ENCODE assay signal across 14 cellular contexts in genomic region chrX:17500145-17500579, GRCh38.
DNase-seq lines count a peak whose midpoint lies in the region; ATAC-seq and TF ChIP-seq lines count a peak whose summit lies in the region.
"Had no signal": no experiment of that assay in that cellular context is flagged by ENCODE, and none has a peak within 500 bp of the region (broad histone marks: within the 10 kb centered on the region; RNA-seq: fewer than 3 reads in every experiment).

No MANE protein-coding gene starts in this region.

- no peak for TF ChIP-seq CTCF in fibroblast of pulmonary artery (IDR thresholded peaks at IDR 0.05; ENCODE audit: low read length, missing control alignments)
- TF ChIP-seq CTCF in retinal pigment epithelial cell (conservative IDR thresholded peaks at IDR 0.05; ENCODE audit: low read depth, low read length) = no peak

- DNase-seq in GM03348 (ENCODE audit: low spot score) (peak; percentile 29), NCI-H2196 treated with DMSO at 0.1 percent for 48 hours (lab: John Stamatoyannopoulos, UW; ENCODE audit: unreplicated experiment) (peak; percentile 3), fibroblast of pulmonary artery (ENCODE audit: low read depth) (peak; percentile 52), retinal pigment epithelial cell (ENCODE audit: low read depth) (peak; percentile 18), NCI-H1105 (lab: John Stamatoyannopoulos, UW) (no peak)
- DNase-seq: activated CD4-positive, alpha-beta T cell treated with anti-CD3 and anti-CD28 coated beads for 1 hour; activated T-cell treated with anti-CD3 and anti-CD28 coated beads, Interleukin-2, amount 50 U/mL, for 24 hours; effector memory CD4-positive, alpha-beta T cell; NCI-H1694 treated with DMSO at 0.1 percent for 48 hours; sigmoid colon had no signal

- H3K4me3 ChIP-seq in fibroblast of pulmonary artery (replicated peaks; ENCODE audit: low read depth, low read length) (no peak overlapping the region), retinal pigment epithelial cell (ENCODE audit: low read length) (no peak overlapping the region)
- H3K4me3 ChIP-seq: ascending aorta, sigmoid colon had no signal

- ATAC-seq in GM19455 (IDR thresholded peaks at IDR 0.05; ENCODE audit: unreplicated experiment) (no peak), HG02763 (IDR thresholded peaks at IDR 0.05; ENCODE audit: unreplicated experiment) (no peak)
- ATAC-seq: SK-N-SH treated with all-trans-retinoic acid at 6 μM for 48 hours had no signal
